ENCODE assay signal across 8 cellular contexts in the genomic region with DNA sequence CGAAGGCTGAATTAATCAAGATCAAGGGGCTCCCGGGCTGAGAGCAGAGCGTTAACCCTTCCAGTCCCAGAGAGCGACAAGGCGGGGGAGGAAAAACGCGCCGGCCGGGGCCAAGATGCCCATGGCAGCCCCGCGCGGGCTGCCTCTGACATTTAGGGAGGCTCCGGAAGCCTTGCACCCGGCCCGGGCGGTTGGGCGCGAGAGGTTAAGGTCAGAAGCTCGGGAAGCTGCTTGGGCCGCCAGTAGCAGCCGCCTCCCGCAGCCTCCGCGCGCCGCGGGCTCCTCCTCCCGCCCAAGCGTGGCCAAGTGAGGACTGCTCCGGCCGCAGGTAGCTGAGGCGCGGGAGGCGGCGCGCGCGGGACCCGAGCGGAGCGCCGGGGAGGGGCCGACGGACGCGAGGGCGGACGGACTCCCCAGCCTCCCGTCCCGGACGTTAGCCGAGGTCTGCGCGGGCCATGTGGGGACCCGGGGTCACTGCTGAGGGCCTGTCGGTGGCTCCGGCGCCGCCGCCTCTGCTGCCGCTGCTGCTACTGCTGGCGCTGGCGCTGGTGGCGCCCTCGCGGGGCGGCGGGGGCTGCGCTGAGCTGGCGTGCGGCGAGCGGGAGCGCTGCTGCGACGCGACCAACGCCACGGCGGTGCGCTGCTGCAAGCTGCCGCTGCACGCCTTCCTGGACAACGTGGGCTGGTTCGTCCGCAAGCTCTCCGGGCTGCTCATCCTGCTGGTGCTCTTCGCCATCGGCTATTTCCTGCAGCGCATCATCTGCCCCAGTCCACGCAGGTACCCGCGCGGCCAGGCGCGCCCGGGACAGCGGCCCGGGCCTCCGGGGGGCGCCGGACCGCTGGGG. TPM values are rescaled to one million over a fixed set of nuclear protein-coding genes. Genes with fewer than 3 reads are reported as not detected.
DNase-seq lines count a peak whose midpoint lies in the region; ATAC-seq, FAIRE-seq and TF ChIP-seq lines count a peak whose summit lies in the region.

Gene C3orf80, plus strand, starts transcription at position 242 of the 845 bp plus-strand sequence. Its CDS starts 214 bp downstream, at position 456.

- H3K9me3 ChIP-seq in muscle layer of duodenum (ENCODE audit: control insufficient read depth in 1 of 2, low read length in 2 of 2) = no peaks in the 10 kb centered on the region

- no peak for TF ChIP-seq POLR2A in erythroblast (IDR thresholded peaks at IDR 0.05; ENCODE audit: low read length)

- ATAC-seq in HG03159 (IDR thresholded peaks at IDR 0.05; ENCODE audit: unreplicated experiment) = peak; percentile 84
- ATAC-seq in activated CD8-positive, alpha-beta memory T cell treated with anti-CD3 and anti-CD28 coated beads, Interleukin-2, amount 10 ng/mL, durations not matched to agents 7 days and 5 days = peak; percentile 89

- no peak within 1 kb of the TSS for H3K27ac Mint-ChIP-seq in activated CD8-positive, alpha-beta memory T cell treated with anti-CD3 and anti-CD28 coated beads, Interleukin-2, amount 10 ng/mL, durations not matched to agents 7 days and 5 days

- no peaks in the 10 kb centered on the region for H3K9me3 Mint-ChIP-seq in activated CD8-positive, alpha-beta memory T cell treated with anti-CD3 and anti-CD28 coated beads, Interleukin-2, amount 10 ng/mL, durations not matched to agents 7 days and 5 days (ENCODE audit: low read depth)

- peaks cover 11% of the 10 kb centered on the region for H3K27me3 ChIP-seq in muscle layer of duodenum (ENCODE audit: low read depth, low read length)

- FAIRE-seq in GM19239 (lab: Jason Lieb, UNC) = no peak

- H3K27ac ChIP-seq in C4-2B (peak within 1 kb of the TSS; percentile 43), muscle layer of duodenum (ENCODE audit: low read length) (no peak within 1 kb of the TSS), temporal lobe (ENCODE audit: low read depth, low read length) (peak within 1 kb of the TSS; percentile 65)

- peaks cover 66% of the 10 kb centered on the region for H3K27me3 Mint-ChIP-seq in activated CD8-positive, alpha-beta memory T cell treated with anti-CD3 and anti-CD28 coated beads, Interleukin-2, amount 10 ng/mL, durations not matched to agents 7 days and 5 days

- no peaks in the 10 kb centered on the region for H3K36me3 Mint-ChIP-seq in activated CD8-positive, alpha-beta memory T cell treated with anti-CD3 and anti-CD28 coated beads, Interleukin-2, amount 10 ng/mL, durations not matched to agents 7 days and 5 days

- peak; percentile 77 for TF ChIP-seq CTCF in C4-2B (conservative IDR thresholded peaks at IDR 0.05)

- peak within 1 kb of the TSS; percentile 60 for H3K4me3 Mint-ChIP-seq in activated CD8-positive, alpha-beta memory T cell treated with anti-CD3 and anti-CD28 coated beads, Interleukin-2, amount 10 ng/mL, durations not matched to agents 7 days and 5 days

- no peaks in the 10 kb centered on the region for H3K36me3 ChIP-seq in muscle layer of duodenum (ENCODE audit: control insufficient read depth in 1 of 2, insufficient read depth in 2 of 2, low read length in 2 of 2)

- H3K4me1 ChIP-seq in muscle layer of duodenum (ENCODE audit: control insufficient read depth in 1 of 2, insufficient read depth in 2 of 2, low read length in 2 of 2) = peaks cover 3 to 22% of the 10 kb centered on the region in 2 donors

- peak within 1 kb of the TSS; percentile 50 to 85 for H3K4me3 ChIP-seq in muscle layer of duodenum (ENCODE audit: low read depth in 1 of 2, low read length in 2 of 2)

- DNase-seq in GM19239 (ENCODE audit: insufficient read length, low spot score) (peak; percentile 72), NCI-H460 (ENCODE audit: extremely low read depth, low read depth) (peak; percentile 3), erythroblast (lab: John Stamatoyannopoulos, UW) (peak; percentile 78 to 79)
- DNase-seq in activated CD8-positive, alpha-beta memory T cell treated with anti-CD3 and anti-CD28 coated beads, Interleukin-2, amount 10 ng/mL, durations not matched to agents 7 days and 5 days = peak; percentile 61

- peaks cover 10% of the 10 kb centered on the region for H3K4me1 Mint-ChIP-seq in activated CD8-positive, alpha-beta memory T cell treated with anti-CD3 and anti-CD28 coated beads, Interleukin-2, amount 10 ng/mL, durations not matched to agents 7 days and 5 days

- CTCF ChIA-PET in activated CD8-positive, alpha-beta memory T cell treated with anti-CD3 and anti-CD28 coated beads, Interleukin-2, amount 10 ng/mL, durations not matched to agents 7 days and 5 days (lab: Charles Lee) = interaction anchor here (1.3 to 1.5 kb wide), 5 partner anchors 14 to 188 kb away, joined by 3 to 5 read pairs (median 4); no protein-coding TSS in a partner anchor

RNA-seq across cellular contexts. Expression of gene C3orf80, which starts in this region (rescaled TPM):
- not detected in 2 replicates for total RNA-seq in NCI-H460 (2014; rRNA removed; shearing (Covaris generic))
- polyA plus RNA-seq in NCI-H460 (2014; cell fraction: nucleus; rRNA removed) = not detected in 2 replicates
- under 1 TPM; 0.15 to 0.23 TPM for total RNA-seq in activated CD8-positive, alpha-beta memory T cell treated with anti-CD3 and anti-CD28 coated beads, Interleukin-2, amount 10 ng/mL, durations not matched to agents 7 days and 5 days
- total RNA-seq in temporal lobe = 9.6 TPM

Comparison
In these comparisons a context has a peak if more than half of its experiments do, and no peak if none do; other contexts are left out.
1. Peak in DNase-seq in NCI-H460; RNA of the gene not detected or under 1 TPM.
2. Peak in DNase-seq and ATAC-seq in activated CD8-positive, alpha-beta memory T cell treated with anti-CD3 and anti-CD28 coated beads, Interleukin-2, amount 10 ng/mL, durations not matched to agents 7 days and 5 days; RNA of the gene not detected or under 1 TPM.
3. DNase-seq: peak in every context shown above with its lines; median percentile 78 in erythroblast; 72 in GM19239; 61 in activated CD8-positive, alpha-beta memory T cell treated with anti-CD3 and anti-CD28 coated beads, Interleukin-2, amount 10 ng/mL, durations not matched to agents 7 days and 5 days; 3 in NCI-H460.